Comparison of ENCODE assay signal across 8 cellular contexts in genomic region chr2:168635065-168635577, GRCh38.
A peak's percentile ranks its signal among the peaks of the same experiment; 100 is the strongest.
DNase-seq lines count a peak whose midpoint lies in the region; ATAC-seq and TF ChIP-seq lines count a peak whose summit lies in the region.

No MANE protein-coding gene starts in this region.

- peaks cover 35 to 55% of the 10 kb centered on the region in 2 donors for H3K4me1 ChIP-seq in gastrocnemius medialis

- peaks cover 17% of the 10 kb centered on the region for H3K4me1 Mint-ChIP-seq in activated naive CD8-positive, alpha-beta T cell treated with anti-CD3 and anti-CD28 coated beads, Interleukin-2, amount 50 U/mL, for 24 hours
- H3K4me1 Mint-ChIP-seq in activated CD4-positive, alpha-beta T cell treated with anti-CD3 and anti-CD28 coated beads, Interleukin-2, amount 10 ng/mL, durations not matched to agents 24 days and 14 days = peaks cover 2% of the 10 kb centered on the region

- no peak for TF ChIP-seq CTCF in gastrocnemius medialis (IDR thresholded peaks at IDR 0.05 in 4 of 5, conservative IDR thresholded peaks at IDR 0.05 in 1 of 5)

- DNase-seq in activated naive CD8-positive, alpha-beta T cell treated with anti-CD3 and anti-CD28 coated beads, Interleukin-2, amount 50 U/mL, for 24 hours = no peak
- DNase-seq in iPS-NIHi11 (ENCODE audit: low spot score) = peak; percentile 17
- DNase-seq in gastrocnemius medialis = peak; percentile 37 to 42
- no peak for DNase-seq in activated CD4-positive, alpha-beta T cell treated with anti-CD3 and anti-CD28 coated beads for 4 hours
- DNase-seq in activated CD4-positive, alpha-beta T cell treated with anti-CD3 and anti-CD28 coated beads, Interleukin-2, amount 10 ng/mL, durations not matched to agents 24 days and 14 days = no peak
- no peak for DNase-seq in activated gamma-delta T cell (lab: John Stamatoyannopoulos, UW)

- intact Hi-C loops in gastrocnemius medialis (cut with DNase I; ENCODE audit: low total_unique reads) = loop anchor here (5.0 kb wide), 1 partner anchor 178 kb away; the partner anchor contains the start of gene CERS6
- intact Hi-C loops in activated CD4-positive, alpha-beta T cell treated with anti-CD3 and anti-CD28 coated beads, Interleukin-2, amount 10 ng/mL, durations not matched to agents 24 days and 14 days (cut with micrococcal nuclease) = no loop called here

- no peaks in the 10 kb centered on the region for H3K9me3 Mint-ChIP-seq in activated naive CD8-positive, alpha-beta T cell treated with anti-CD3 and anti-CD28 coated beads, Interleukin-2, amount 50 U/mL, for 24 hours
- no peaks in the 10 kb centered on the region for H3K9me3 Mint-ChIP-seq in activated CD4-positive, alpha-beta T cell treated with anti-CD3 and anti-CD28 coated beads, Interleukin-2, amount 10 ng/mL, durations not matched to agents 24 days and 14 days

- no peaks in the 10 kb centered on the region for H3K27me3 ChIP-seq in gastrocnemius medialis

- ATAC-seq in GM21619 (IDR thresholded peaks at IDR 0.05; ENCODE audit: unreplicated experiment) (peak; percentile 41), gastrocnemius medialis (peak; percentile 11 to 21), GM21367 (IDR thresholded peaks at IDR 0.05; ENCODE audit: unreplicated experiment) (no peak)
- peak; percentile 57 for ATAC-seq in activated naive CD8-positive, alpha-beta T cell treated with anti-CD3 and anti-CD28 coated beads, Interleukin-2, amount 50 U/mL, for 24 hours

- H3K36me3 Mint-ChIP-seq in activated naive CD8-positive, alpha-beta T cell treated with anti-CD3 and anti-CD28 coated beads, Interleukin-2, amount 50 U/mL, for 24 hours (ENCODE audit: low read depth) = peaks cover 6% of the 10 kb centered on the region
- H3K36me3 Mint-ChIP-seq in activated CD4-positive, alpha-beta T cell treated with anti-CD3 and anti-CD28 coated beads, Interleukin-2, amount 10 ng/mL, durations not matched to agents 24 days and 14 days (ENCODE audit: low read depth) = peaks cover 3% of the 10 kb centered on the region

- in situ Hi-C loops in gastrocnemius medialis (cut with MboI; ENCODE audit: low sequenced_read_pairs in 4 of 4) = no loop called here

- H3K4me3 ChIP-seq in gastrocnemius medialis = no peak overlapping the region

- no peak for TF ChIP-seq POLR2A in gastrocnemius medialis (IDR thresholded peaks at IDR 0.05)

- no peaks in the 10 kb centered on the region for H3K27me3 Mint-ChIP-seq in activated naive CD8-positive, alpha-beta T cell treated with anti-CD3 and anti-CD28 coated beads, Interleukin-2, amount 50 U/mL, for 24 hours
- H3K27me3 Mint-ChIP-seq in activated CD4-positive, alpha-beta T cell treated with anti-CD3 and anti-CD28 coated beads, Interleukin-2, amount 10 ng/mL, durations not matched to agents 24 days and 14 days = no peaks in the 10 kb centered on the region

- H3K36me3 ChIP-seq in gastrocnemius medialis = no peaks in the 10 kb centered on the region

- peak overlapping the region in 2 of 4 donors; percentile 31 to 79 for H3K27ac ChIP-seq in gastrocnemius medialis

- no peak overlapping the region for H3K27ac Mint-ChIP-seq in activated naive CD8-positive, alpha-beta T cell treated with anti-CD3 and anti-CD28 coated beads, Interleukin-2, amount 50 U/mL, for 24 hours
- H3K27ac Mint-ChIP-seq in activated CD4-positive, alpha-beta T cell treated with anti-CD3 and anti-CD28 coated beads, Interleukin-2, amount 10 ng/mL, durations not matched to agents 24 days and 14 days = no peak overlapping the region

- H3K9me3 ChIP-seq in gastrocnemius medialis = no peaks in the 10 kb centered on the region

- no peak overlapping the region for H3K4me3 Mint-ChIP-seq in activated naive CD8-positive, alpha-beta T cell treated with anti-CD3 and anti-CD28 coated beads, Interleukin-2, amount 50 U/mL, for 24 hours
- no peak overlapping the region for H3K4me3 Mint-ChIP-seq in activated CD4-positive, alpha-beta T cell treated with anti-CD3 and anti-CD28 coated beads, Interleukin-2, amount 10 ng/mL, durations not matched to agents 24 days and 14 days

Comparison
In these comparisons a context has a peak if more than half of its experiments do, and no peak if none do; other contexts are left out.
1. DNase-seq: peak in iPS-NIHi11 (single experiment) and gastrocnemius medialis (2 of 2); none in activated naive CD8-positive, alpha-beta T cell treated with anti-CD3 and anti-CD28 coated beads, Interleukin-2, amount 50 U/mL, for 24 hours (single experiment), activated CD4-positive, alpha-beta T cell treated with anti-CD3 and anti-CD28 coated beads for 4 hours (0 of 2), activated CD4-positive, alpha-beta T cell treated with anti-CD3 and anti-CD28 coated beads, Interleukin-2, amount 10 ng/mL, durations not matched to agents 24 days and 14 days (single experiment) and activated gamma-delta T cell (single experiment).